Comparison of ENCODE assay signal across 8 cellular contexts in genomic region chr11:46112961-46113617, GRCh38. TPM values are rescaled to one million over a fixed set of nuclear protein-coding genes. Genes with fewer than 3 reads are reported as not detected.
A peak's percentile ranks its signal among the peaks of the same experiment; 100 is the strongest.
DNase-seq lines count a peak whose midpoint lies in the region; ATAC-seq and TF ChIP-seq lines count a peak whose summit lies in the region.

No MANE protein-coding gene starts in this region.

- no peaks in the 10 kb centered on the region for H3K27me3 Mint-ChIP-seq in activated T-helper 17 cell treated with anti-CD3 and anti-CD28 coated beads, Interleukin-2, amount 50 U/mL, for 72 hours
- no peaks in the 10 kb centered on the region for H3K27me3 Mint-ChIP-seq in H9 (ENCODE audit: low read depth)

- no peak overlapping the region for H3K4me2 ChIP-seq in H9 (ENCODE audit: insufficient read depth, insufficient read length, low read length)

- 74 to 76% methylated on average over 10 of the region's 10 CpGs for WGBS in upper lobe of left lung, 2 donors
- WGBS in H9 (ENCODE audit: extremely low coverage, insufficient read length, low lambda C conversion rate), result no CpG with 5 or more reads among the region's 10 CpGs

- no peak overlapping the region for H2AFZ ChIP-seq in H9 (ENCODE audit: low read length)

- no peak for TF ChIP-seq POLR2A in upper lobe of left lung (IDR thresholded peaks at IDR 0.05)

- no peak overlapping the region for H3K14ac ChIP-seq in H9 (ENCODE audit: insufficient read depth, low read length)

- no peak overlapping the region for H3K23ac ChIP-seq in H9 (ENCODE audit: insufficient read length, low read depth, low read length)

- no peak overlapping the region for H3K4me3 ChIP-seq in upper lobe of left lung

- peaks cover 22% of the 10 kb centered on the region for H3K36me3 Mint-ChIP-seq in activated T-helper 17 cell treated with anti-CD3 and anti-CD28 coated beads, Interleukin-2, amount 50 U/mL, for 72 hours (ENCODE audit: low read depth)
- H3K36me3 Mint-ChIP-seq in H9 (ENCODE audit: insufficient read depth in 1 of 3, low read depth in 3 of 3), result no peaks in the 10 kb centered on the region

- no peak overlapping the region for H4K91ac ChIP-seq in H9 (ENCODE audit: insufficient read length, low read depth, low read length)

- no peak overlapping the region for H2BK12ac ChIP-seq in H9 (ENCODE audit: insufficient read length, low read depth, low read length)

- TF ChIP-seq CTCF in upper lobe of left lung (IDR thresholded peaks at IDR 0.05), result no peak
- TF ChIP-seq CTCF in H9 (conservative IDR thresholded peaks at IDR 0.05), result no peak

- H2BK120ac ChIP-seq in H9 (ENCODE audit: low read depth, low read length, poor library complexity, severe bottlenecking), result no peak overlapping the region

- H3K27ac ChIP-seq in upper lobe of left lung (no peak overlapping the region), H9 (ENCODE audit: insufficient read length, low read depth, low read length) (no peak overlapping the region)

- no peak overlapping the region for H4K8ac ChIP-seq in H9 (replicated peaks; ENCODE audit: insufficient read length, low read depth, low read length)

- no peak overlapping the region for H3K56ac ChIP-seq in H9 (ENCODE audit: insufficient read length, low read depth, low read length)

- H3K23me2 ChIP-seq in H9 (ENCODE audit: insufficient read length, low read depth, low read length, poor library complexity, severe bottlenecking), result no peaks in the 10 kb centered on the region

- H2AK5ac ChIP-seq in H9 (ENCODE audit: insufficient read length, low read length), result no peak overlapping the region

- TF ChIP-seq EP300 in upper lobe of left lung (IDR thresholded peaks at IDR 0.05), result no peak

- no peak overlapping the region for H3T11ph ChIP-seq in H9 (ENCODE audit: low read length)

- H2BK5ac ChIP-seq in H9 (ENCODE audit: insufficient read length, low read length), result no peak overlapping the region

- DNase-seq in stimulated activated naive CD4-positive, alpha-beta T cell (lab: John Stamatoyannopoulos, UW), result peak in 5 of 6 experiments; percentile 2 to 62 (median 41)
- no peak for DNase-seq in stimulated activated naive CD4-positive, alpha-beta T cell treated with Interleukin-2 at 50 U/mL for 16 hours (lab: John Stamatoyannopoulos, UW)
- DNase-seq in NCI-H446 (lab: John Stamatoyannopoulos, UW) (peak; percentile 47 to 76), iPS DF 19.7 (ENCODE audit: low read depth, low spot score) (peak; percentile 47), upper lobe of left lung (peak in 1 of 2 donors; percentile 39), H9 (no peak)

- H3K27ac Mint-ChIP-seq in activated T-helper 17 cell treated with anti-CD3 and anti-CD28 coated beads, Interleukin-2, amount 50 U/mL, for 72 hours, result no peak overlapping the region
- no peak overlapping the region for H3K27ac Mint-ChIP-seq in H9

- H4K5ac ChIP-seq in H9 (ENCODE audit: insufficient read length, low read depth, low read length), result no peak overlapping the region

- no peaks in the 10 kb centered on the region for H3K9me3 ChIP-seq in upper lobe of left lung
- no peaks in the 10 kb centered on the region for H3K9me3 ChIP-seq in H9 (ENCODE audit: control insufficient read depth, low read depth, low read length)

- H3K9me3 Mint-ChIP-seq in activated T-helper 17 cell treated with anti-CD3 and anti-CD28 coated beads, Interleukin-2, amount 50 U/mL, for 72 hours, result no peaks in the 10 kb centered on the region
- no peaks in the 10 kb centered on the region; a peak in 1 of 5 replicates for H3K9me3 Mint-ChIP-seq in H9

- ATAC-seq in HG02885 (IDR thresholded peaks at IDR 0.05; ENCODE audit: poor library complexity, unreplicated experiment), result peak; percentile 70
- peak; percentile 71 for ATAC-seq in activated T-helper 17 cell treated with anti-CD3 and anti-CD28 coated beads, Interleukin-2, amount 50 U/mL, for 72 hours (replicated peaks)
- peak; percentile 77 to 91 for ATAC-seq in upper lobe of left lung (ENCODE audit: low FRiP score in 2 of 2)

- no peak overlapping the region for H2BK15ac ChIP-seq in H9 (ENCODE audit: low read depth, low read length)

- H3K4me1 Mint-ChIP-seq in activated T-helper 17 cell treated with anti-CD3 and anti-CD28 coated beads, Interleukin-2, amount 50 U/mL, for 72 hours, result peaks cover 24% of the 10 kb centered on the region
- H3K4me1 Mint-ChIP-seq in H9, result peaks cover 11 to 24% of the 10 kb centered on the region in 2 experiments

- no peaks in the 10 kb centered on the region for H3K27me3 ChIP-seq in upper lobe of left lung
- no peaks in the 10 kb centered on the region for H3K27me3 ChIP-seq in H9 (ENCODE audit: insufficient read depth, low read length)

- no peak overlapping the region for H2BK20ac ChIP-seq in H9 (ENCODE audit: low read depth, low read length, poor library complexity, severe bottlenecking)

- peaks cover 28 to 45% (median 39%) of the 10 kb centered on the region in 4 donors for H3K4me1 ChIP-seq in upper lobe of left lung
- H3K4me1 ChIP-seq in H9 (ENCODE audit: insufficient read depth, low read length), result no peaks in the 10 kb centered on the region

- no peaks in the 10 kb centered on the region for H3K36me3 ChIP-seq in upper lobe of left lung

- peaks cover 4% of the 10 kb centered on the region; the same call in 1 of the 2 replicates for H3K79me2 ChIP-seq in H9 (ENCODE audit: insufficient read depth, low read length)

- no peak overlapping the region for H3K4ac ChIP-seq in H9 (ENCODE audit: low read depth, low read length)

- H4K20me1 ChIP-seq in H9 (ENCODE audit: control insufficient read depth, insufficient read depth, insufficient read length), result no peaks in the 10 kb centered on the region

- peak overlapping the region; percentile 25 for H3K4me3 Mint-ChIP-seq in activated T-helper 17 cell treated with anti-CD3 and anti-CD28 coated beads, Interleukin-2, amount 50 U/mL, for 72 hours
- H3K4me3 Mint-ChIP-seq in H9, result no peak overlapping the region; a peak in 1 of 5 replicates

- no peak overlapping the region for H3K18ac ChIP-seq in H9 (ENCODE audit: insufficient read length, low read depth, low read length)

- no peak overlapping the region for H3K9ac ChIP-seq in H9 (ENCODE audit: extremely low read depth, insufficient read length, low read length)

- H3K79me1 ChIP-seq in H9 (ENCODE audit: insufficient read depth, low read depth, low read length, poor library complexity, severe bottlenecking), result peaks cover 3% of the 10 kb centered on the region

RNA-seq across cellular contexts. Expression of gene PHF21A, which starts 8.2 kb away (rescaled TPM):
- total RNA-seq in activated T-helper 17 cell treated with anti-CD3 and anti-CD28 coated beads, Interleukin-2, amount 50 U/mL, for 72 hours, result 10 to 100 TPM; 33.5 to 91.7 TPM
- total RNA-seq in upper lobe of left lung (10 to 100 TPM; 21.1 to 99.5 (median 52.2) TPM), H9 (2021) (28.6 and 33.8 TPM in 2 replicates)

Comparison
In these comparisons a context has a peak if more than half of its experiments do, and no peak if none do; other contexts are left out.
1. DNase-seq: peak in stimulated activated naive CD4-positive, alpha-beta T cell (5 of 6), NCI-H446 (2 of 2) and iPS DF 19.7 (single experiment); none in stimulated activated naive CD4-positive, alpha-beta T cell treated with Interleukin-2 at 50 U/mL for 16 hours (single experiment) and H9 (single experiment).
2. Peak in every context shown above with its lines, with median percentiles within 50 percentile points of each other: ATAC-seq.